8 cellular contexts compared by ENCODE assay signal in genomic region chr7:149662591-149663095, GRCh38.
DNase-seq lines count a peak whose midpoint lies in the region; ATAC-seq and TF ChIP-seq lines count a peak whose summit lies in the region.

No MANE protein-coding gene starts in this region.

- H3K9me3 ChIP-seq in HUES64 (ENCODE audit: insufficient read depth, low read depth, low read length), result no peaks in the 10 kb centered on the region

- CTCF ChIA-PET in T-cell (lab: Charles Lee), result interaction anchor here (0.6 to 2.4 kb wide), 11 partner anchors 9 to 139 kb away, joined by 3 to 19 read pairs (median 4); a partner anchor contains a TSS

- H3K9ac ChIP-seq in HUES64 (ENCODE audit: low read depth, low read length), result no peak overlapping the region

- TF ChIP-seq CTCF in astrocyte of the cerebellum (IDR thresholded peaks at IDR 0.05; ENCODE audit: low read depth, low read length, missing control alignments), result peak; percentile 39

- no peaks in the 10 kb centered on the region for H3K4me1 Mint-ChIP-seq in T-cell

- no peaks in the 10 kb centered on the region for H3K27me3 ChIP-seq in HUES64 (ENCODE audit: insufficient read depth, low read length)

- POLR2A ChIA-PET in T-cell (lab: Charles Lee), result no interaction called here

- H3K4me3 ChIP-seq in HUES64 (ENCODE audit: low read length) (0 out of 2 replicates have a peak overlapping the region, but pooled peaks have one; percentile 20), astrocyte of the cerebellum (ENCODE audit: low read depth, low read length) (no peak overlapping the region)

- H3K36me3 Mint-ChIP-seq in T-cell, result no peaks in the 10 kb centered on the region

- in situ Hi-C loops in astrocyte of the cerebellum (cut with HindIII; ENCODE audit: low sequenced_read_pairs), result no loop called here

- no peak overlapping the region for H3K27ac Mint-ChIP-seq in T-cell

- no peak overlapping the region for H3K4me3 Mint-ChIP-seq in T-cell

- peaks cover 9% of the 10 kb centered on the region; the same call in 1 of the 2 replicates for H3K4me1 ChIP-seq in HUES64 (ENCODE audit: insufficient read depth, low read length)

- peak; percentile 84 for ATAC-seq in GM19467 (IDR thresholded peaks at IDR 0.05; ENCODE audit: unreplicated experiment)
- peak; percentile 66 to 79 (median 71) for ATAC-seq in T-cell (replicated peaks in 1 of 4)
- no peak for ATAC-seq in GM21528 (IDR thresholded peaks at IDR 0.05; ENCODE audit: low FRiP score, unreplicated experiment)

- DNase-seq in DMS 273 treated with DMSO at 0.1 percent for 48 hours (lab: John Stamatoyannopoulos, UW) (peak; percentile 44), T-cell (peak; percentile 10 to 68 (median 50)), astrocyte of the cerebellum (ENCODE audit: low read depth) (no peak), iPS-NIHi11 (ENCODE audit: low spot score) (peak; percentile 75)
- DNase-seq in stimulated activated CD4-positive, alpha-beta T cell treated with anti-CD3 and anti-CD28 coated beads, Interleukin-1b, Interleukin-23, amount 100 ng/mL, for 48 hours, result peak; percentile 71

- no peak overlapping the region for H3K27ac ChIP-seq in HUES64 (ENCODE audit: low read depth, low read length)

- H3K36me3 ChIP-seq in HUES64 (ENCODE audit: insufficient read depth, low read length), result no peaks in the 10 kb centered on the region

- peaks cover 45 to 48% of the 10 kb centered on the region in 2 donors for H3K27me3 Mint-ChIP-seq in T-cell

- 13% methylated on average over 5 of the region's 5 CpGs for WGBS in HUES64

- no peaks in the 10 kb centered on the region for H3K9me3 Mint-ChIP-seq in T-cell
